In genomic region chr7:155874010-155874409, GRCh38 we compare ENCODE assay signal across 1 cellular context.
TF ChIP-seq lines count a peak whose summit lies in the region.

No MANE protein-coding gene starts in this region.

TF ChIP-seq in GM23338, 12 proteins besides CTCF, POLR2A, EP300 and RAD21 (continued from another document):
- no peak for TF ChIP-seq ZNF462 (CRISPR knock-in tag; IDR thresholded peaks at IDR 0.05)
- no peak for TF ChIP-seq STAT1 (IDR thresholded peaks at IDR 0.05; ENCODE audit: unreplicated experiment)
- no peak for TF ChIP-seq REST (IDR thresholded peaks at IDR 0.05; ENCODE audit: unreplicated experiment)
- TF ChIP-seq NANOG (IDR thresholded peaks at IDR 0.05; ENCODE audit: borderline replicate concordance) = no peak
- no peak for TF ChIP-seq EZH2 (IDR thresholded peaks at IDR 0.05; ENCODE audit: low read depth, unreplicated experiment)
